1 cellular context compared by ENCODE assay signal in the genomic region with DNA sequence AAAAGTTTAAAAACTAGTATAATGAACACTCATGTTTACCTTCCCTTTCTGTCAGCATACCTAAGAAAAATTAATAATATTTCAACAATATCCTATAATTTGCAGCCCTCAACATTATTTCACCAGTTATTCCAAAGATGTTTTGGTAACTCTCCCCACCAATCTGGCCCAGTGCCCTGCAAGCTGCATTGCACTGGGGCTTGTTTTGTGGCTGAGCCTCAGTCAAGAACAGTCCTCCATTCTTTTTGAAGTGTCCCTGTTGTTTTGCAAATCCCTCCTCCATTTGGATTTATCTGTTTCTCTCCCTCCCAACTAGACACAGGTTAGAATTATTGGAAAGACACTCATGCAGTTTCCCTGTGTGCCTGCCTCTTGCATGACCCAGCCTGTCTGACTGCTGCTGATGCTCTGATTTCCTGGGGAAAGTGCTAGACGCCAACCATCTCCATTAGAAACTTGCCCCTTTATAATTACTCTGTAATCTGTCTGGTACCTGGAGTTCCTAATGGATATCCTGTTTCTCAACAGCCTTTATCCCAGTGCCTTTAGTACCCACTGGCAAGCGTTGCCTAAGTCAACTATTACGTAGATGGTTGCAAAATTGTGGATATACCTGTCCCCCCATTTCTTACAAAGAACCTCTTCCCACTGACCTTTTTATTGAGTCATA.
TF ChIP-seq lines count a peak whose summit lies in the region.

No MANE protein-coding gene starts in this region.

TF ChIP-seq in GM23338, 12 proteins besides CTCF, POLR2A, EP300 and RAD21 (continued from another document):
- TF ChIP-seq, protein P1, sequence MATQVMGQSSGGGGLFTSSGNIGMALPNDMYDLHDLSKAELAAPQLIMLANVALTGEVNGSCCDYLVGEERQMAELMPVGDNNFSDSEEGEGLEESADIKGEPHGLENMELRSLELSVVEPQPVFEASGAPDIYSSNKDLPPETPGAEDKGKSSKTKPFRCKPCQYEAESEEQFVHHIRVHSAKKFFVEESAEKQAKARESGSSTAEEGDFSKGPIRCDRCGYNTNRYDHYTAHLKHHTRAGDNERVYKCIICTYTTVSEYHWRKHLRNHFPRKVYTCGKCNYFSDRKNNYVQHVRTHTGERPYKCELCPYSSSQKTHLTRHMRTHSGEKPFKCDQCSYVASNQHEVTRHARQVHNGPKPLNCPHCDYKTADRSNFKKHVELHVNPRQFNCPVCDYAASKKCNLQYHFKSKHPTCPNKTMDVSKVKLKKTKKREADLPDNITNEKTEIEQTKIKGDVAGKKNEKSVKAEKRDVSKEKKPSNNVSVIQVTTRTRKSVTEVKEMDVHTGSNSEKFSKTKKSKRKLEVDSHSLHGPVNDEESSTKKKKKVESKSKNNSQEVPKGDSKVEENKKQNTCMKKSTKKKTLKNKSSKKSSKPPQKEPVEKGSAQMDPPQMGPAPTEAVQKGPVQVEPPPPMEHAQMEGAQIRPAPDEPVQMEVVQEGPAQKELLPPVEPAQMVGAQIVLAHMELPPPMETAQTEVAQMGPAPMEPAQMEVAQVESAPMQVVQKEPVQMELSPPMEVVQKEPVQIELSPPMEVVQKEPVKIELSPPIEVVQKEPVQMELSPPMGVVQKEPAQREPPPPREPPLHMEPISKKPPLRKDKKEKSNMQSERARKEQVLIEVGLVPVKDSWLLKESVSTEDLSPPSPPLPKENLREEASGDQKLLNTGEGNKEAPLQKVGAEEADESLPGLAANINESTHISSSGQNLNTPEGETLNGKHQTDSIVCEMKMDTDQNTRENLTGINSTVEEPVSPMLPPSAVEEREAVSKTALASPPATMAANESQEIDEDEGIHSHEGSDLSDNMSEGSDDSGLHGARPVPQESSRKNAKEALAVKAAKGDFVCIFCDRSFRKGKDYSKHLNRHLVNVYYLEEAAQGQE (IDR thresholded peaks at IDR 0.05; ENCODE audit: unreplicated experiment) = no peak
- TF ChIP-seq STAT1 (IDR thresholded peaks at IDR 0.05; ENCODE audit: unreplicated experiment) (no peak), NANOG (IDR thresholded peaks at IDR 0.05; ENCODE audit: borderline replicate concordance) (no peak), POLR2AphosphoS5 (IDR thresholded peaks at IDR 0.05; ENCODE audit: low read depth) (no peak)
- TF ChIP-seq, protein P2, sequence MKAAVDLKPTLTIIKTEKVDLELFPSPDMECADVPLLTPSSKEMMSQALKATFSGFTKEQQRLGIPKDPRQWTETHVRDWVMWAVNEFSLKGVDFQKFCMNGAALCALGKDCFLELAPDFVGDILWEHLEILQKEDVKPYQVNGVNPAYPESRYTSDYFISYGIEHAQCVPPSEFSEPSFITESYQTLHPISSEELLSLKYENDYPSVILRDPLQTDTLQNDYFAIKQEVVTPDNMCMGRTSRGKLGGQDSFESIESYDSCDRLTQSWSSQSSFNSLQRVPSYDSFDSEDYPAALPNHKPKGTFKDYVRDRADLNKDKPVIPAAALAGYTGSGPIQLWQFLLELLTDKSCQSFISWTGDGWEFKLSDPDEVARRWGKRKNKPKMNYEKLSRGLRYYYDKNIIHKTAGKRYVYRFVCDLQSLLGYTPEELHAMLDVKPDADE (IDR thresholded peaks at IDR 0.05) = no peak
